Comparison of ENCODE assay signal across 1 cellular context in genomic region chr16:28839899-28840298, GRCh38.
TF ChIP-seq lines count a peak whose summit lies in the region.

No MANE protein-coding gene starts in this region.

TF ChIP-seq in GM23338, 12 proteins besides CTCF, POLR2A, EP300 and RAD21 (continued from another document):
- TF ChIP-seq ZNF462 (CRISPR knock-in tag; IDR thresholded peaks at IDR 0.05) (no peak), STAT1 (IDR thresholded peaks at IDR 0.05; ENCODE audit: unreplicated experiment) (no peak), ZNF331 (CRISPR knock-in tag; IDR thresholded peaks at IDR 0.05; ENCODE audit: low read depth) (no peak), CREB1 (CRISPR knock-in tag; IDR thresholded peaks at IDR 0.05; ENCODE audit: low read depth) (no peak), JUNB (IDR thresholded peaks at IDR 0.05; ENCODE audit: unreplicated experiment) (no peak), ZNF114 (CRISPR knock-in tag; IDR thresholded peaks at IDR 0.05) (no peak)
